Comparison of ENCODE assay signal across 21 cellular contexts in genomic region chr1:27682351-27682944, GRCh38. TPM values are rescaled to one million over a fixed set of nuclear protein-coding genes. Genes with fewer than 3 reads are reported as not detected.
DNase-seq lines count a peak whose midpoint lies in the region; ATAC-seq, FAIRE-seq and TF ChIP-seq lines count a peak whose summit lies in the region.
"Had no signal": no experiment of that assay in that cellular context is flagged by ENCODE, and none has a peak within 500 bp of the region (broad histone marks: within the 10 kb centered on the region; RNA-seq: fewer than 3 reads in every experiment).

No MANE protein-coding gene starts in this region.

- H3K27ac ChIP-seq in GM12878 (ENCODE audit: control insufficient read depth, insufficient read depth) (no peak overlapping the region), hepatocyte (peak overlapping the region; percentile 34), trophoblast cell (ENCODE audit: low read depth, low read length) (peak overlapping the region; percentile 22)

- H2BK12ac ChIP-seq in trophoblast cell (ENCODE audit: low read length) = no peak overlapping the region

- no peak overlapping the region for H3K18ac ChIP-seq in trophoblast cell (ENCODE audit: low read length)

- H3K9ac ChIP-seq in GM12878 (ENCODE audit: control insufficient read depth, insufficient read depth, low read length) (no peak overlapping the region), trophoblast cell (ENCODE audit: low read length) (no peak overlapping the region)

- H3K9me2 ChIP-seq in hepatocyte (replicated peaks; ENCODE audit: insufficient read depth) = no peaks in the 10 kb centered on the region

- TF ChIP-seq RAD21 in GM12878 (IDR thresholded peaks at IDR 0.05; ENCODE audit: insufficient read depth, low read depth, low read length) = no peak

- FAIRE-seq in GM12878 (lab: Jason Lieb, UNC) = no peak
- FAIRE-seq: A204.1, D721Med had no signal

- no peak overlapping the region for H4K91ac ChIP-seq in trophoblast cell (ENCODE audit: low read depth, low read length)

- H2BK5ac ChIP-seq in trophoblast cell (ENCODE audit: low read depth, low read length, poor library complexity) = no peak overlapping the region

- H3K4me2 ChIP-seq in GM12878 (ENCODE audit: control insufficient read depth, insufficient read depth) = no peak overlapping the region
- no peak overlapping the region for H3K4me2 ChIP-seq in hepatocyte
- H3K4me2 ChIP-seq in trophoblast cell (ENCODE audit: low read length) = no peak overlapping the region

- SMC1A ChIA-PET in GM12878 (lab: Charles Lee; ENCODE audit: uncharacterized antibody, unreplicated experiment) = interaction anchor here (0.8 to 1.5 kb wide), 2 partner anchors 11 to 13 kb away, joined by 3 read pairs; partner anchors contain the start of gene IFI6

- H3K4me3 ChIP-seq in GM12878 = no peak overlapping the region
- no peak overlapping the region for H3K4me3 ChIP-seq in hepatocyte
- no peak overlapping the region for H3K4me3 ChIP-seq in trophoblast cell (ENCODE audit: low read depth, low read length)
- H3K4me3 ChIP-seq in MG63 = no peak overlapping the region

- no peak overlapping the region for H3K4me3 Mint-ChIP-seq in Calu3 (ENCODE audit: low read depth, unreplicated experiment)
- H3K4me3 Mint-ChIP-seq: CD4-positive, alpha-beta memory T cell had no signal

- H2AK5ac ChIP-seq in trophoblast cell (ENCODE audit: low read length) = no peak overlapping the region

- no peak overlapping the region for H3K14ac ChIP-seq in trophoblast cell (ENCODE audit: low read length)

- no peaks in the 10 kb centered on the region for H3K27me3 Mint-ChIP-seq in Calu3 (ENCODE audit: unreplicated experiment)

- H3K9me3 ChIP-seq in GM12878 (replicated peaks; ENCODE audit: control insufficient read depth, insufficient read depth, low read length) (peaks cover 8% of the 10 kb centered on the region; the same call in 2 of the 3 replicates), hepatocyte (ENCODE audit: low read depth) (peaks cover 7% of the 10 kb centered on the region), trophoblast cell (ENCODE audit: insufficient read depth, low read depth, low read length) (peaks cover 9% of the 10 kb centered on the region), MG63 (peaks cover 17% of the 10 kb centered on the region)

- no peak overlapping the region for H3K4ac ChIP-seq in trophoblast cell (ENCODE audit: low read depth, low read length)

- H3K4me1 ChIP-seq in GM12878 (ENCODE audit: control insufficient read depth, insufficient read depth, low read length) (no peaks in the 10 kb centered on the region), hepatocyte (ENCODE audit: insufficient read depth) (no peaks in the 10 kb centered on the region), trophoblast cell (ENCODE audit: control insufficient read depth in 1 of 2, insufficient read depth in 2 of 2, low read length in 2 of 2) (peaks cover 8 to 16% of the 10 kb centered on the region in 2 experiments)

- RAD21 ChIA-PET in GM12878 (lab: Charles Lee; ENCODE audit: unreplicated experiment) = no interaction called here

- H3K36me3 ChIP-seq in GM12878 (ENCODE audit: control insufficient read depth in 2 of 2, insufficient read depth in 2 of 2, low read length in 1 of 2) = no peaks in the 10 kb centered on the region
- no peaks in the 10 kb centered on the region for H3K36me3 ChIP-seq in hepatocyte (replicated peaks; ENCODE audit: insufficient read depth, low read depth)
- no peaks in the 10 kb centered on the region for H3K36me3 ChIP-seq in trophoblast cell (ENCODE audit: control insufficient read depth in 1 of 2, insufficient read depth in 2 of 2, low read length in 2 of 2)
- H3K36me3 ChIP-seq in MG63 = no peaks in the 10 kb centered on the region

- H3K9me3 Mint-ChIP-seq in Calu3 (ENCODE audit: low read depth, unreplicated experiment) = peaks cover 6% of the 10 kb centered on the region

- H3K79me1 ChIP-seq in trophoblast cell (ENCODE audit: low read length) = peaks cover 21% of the 10 kb centered on the region

- no peak overlapping the region for H4K8ac ChIP-seq in trophoblast cell (ENCODE audit: low read depth, low read length)

- H3K4me1 Mint-ChIP-seq in Calu3 (ENCODE audit: low read depth, unreplicated experiment) = peaks cover 43% of the 10 kb centered on the region

- H3K79me2 ChIP-seq in GM12878 (ENCODE audit: control insufficient read depth, insufficient read depth, low read length) (no peaks in the 10 kb centered on the region), hepatocyte (no peaks in the 10 kb centered on the region), trophoblast cell (ENCODE audit: control insufficient read depth, insufficient read depth, low read length, poor library complexity) (peaks cover 2% of the 10 kb centered on the region)

- H4K12ac ChIP-seq in trophoblast cell (ENCODE audit: low read depth, low read length) = no peak overlapping the region

- TF ChIP-seq EP300 in GM12878 (IDR thresholded peaks at IDR 0.05; ENCODE audit: borderline replicate concordance in 1 of 2, control insufficient read depth in 1 of 2, low read depth in 2 of 2, low read length in 2 of 2) = no peak

- TF ChIP-seq CTCF in Calu3 (IDR thresholded peaks at IDR 0.05; ENCODE audit: unreplicated experiment) (no peak), GM12878 (IDR thresholded peaks at IDR 0.05 in 2 of 3, conservative IDR thresholded peaks at IDR 0.05 in 1 of 3; ENCODE audit: control insufficient read depth in 2 of 3, extremely low read depth in 1 of 3, insufficient read depth in 1 of 3, low read depth in 3 of 3, low read length in 3 of 3) (no peak), hepatocyte (IDR thresholded peaks at IDR 0.05; ENCODE audit: poor library complexity) (no peak)

- H4K20me1 ChIP-seq in GM12878 (ENCODE audit: control insufficient read depth, insufficient read depth) (no peaks in the 10 kb centered on the region), hepatocyte (ENCODE audit: insufficient read depth, poor library complexity, severe bottlenecking) (no peaks in the 10 kb centered on the region)

- ATAC-seq in GM12878 (peak; percentile 75), HG03108 (IDR thresholded peaks at IDR 0.05; ENCODE audit: unreplicated experiment) (no peak)
- ATAC-seq: SK-N-SH treated with all-trans-retinoic acid at 6 μM for 48 hours had no signal

- no peak for TF ChIP-seq POLR2A in GM12878 (IDR thresholded peaks at IDR 0.05; ENCODE audit: low read depth, low read length)

- CTCF ChIA-PET in Calu3 (lab: Charles Lee) = interaction anchor here (1.0 kb wide), 1 partner anchor 37 kb away, joined by 3 read pairs; no protein-coding TSS in a partner anchor
- CTCF ChIA-PET in GM12878 (lab: Yijun Ruan, JAX) = interaction anchor here (0.6 to 1.4 kb wide), 3 partner anchors 13 to 188 kb away, joined by 3 to 7 read pairs (median 3); no protein-coding TSS in a partner anchor

- H3K23ac ChIP-seq in trophoblast cell (ENCODE audit: low read length) = no peak overlapping the region

- H2AFZ ChIP-seq in GM12878 (ENCODE audit: control insufficient read depth, low read depth, low read length) (no peak overlapping the region), hepatocyte (no peak overlapping the region), trophoblast cell (ENCODE audit: insufficient read depth, low read length, poor library complexity) (no peak overlapping the region)

- POLR2A ChIA-PET in GM12878 (lab: Charles Lee) = no interaction called here

- no peaks in the 10 kb centered on the region for H3K27me3 ChIP-seq in GM12878 (replicated peaks in 1 of 2; ENCODE audit: control insufficient read depth in 2 of 2, insufficient read depth in 2 of 2, low read length in 1 of 2)
- no peaks in the 10 kb centered on the region for H3K27me3 ChIP-seq in hepatocyte
- no peaks in the 10 kb centered on the region for H3K27me3 ChIP-seq in trophoblast cell (ENCODE audit: insufficient read depth, low read length)
- H3K27me3 ChIP-seq in MG63 = no peaks in the 10 kb centered on the region

- H3K36me3 Mint-ChIP-seq in Calu3 (ENCODE audit: insufficient read depth, unreplicated experiment) = peaks cover 9% of the 10 kb centered on the region

- intact Hi-C loops in Calu3 (cut with micrococcal nuclease; ENCODE audit: unreplicated experiment) (no loop called here), GM12878 (cut with micrococcal nuclease; ENCODE audit: unreplicated experiment) (no loop called here)

- 50% methylated on average over 5 of the region's 5 CpGs for WGBS in GM12878 (ENCODE audit: insufficient coverage, insufficient replicate concordance, low lambda C conversion rate, missing lambda C conversion rate)
- WGBS in hepatocyte (ENCODE audit: low lambda C conversion rate, missing lambda C conversion rate) = 85% methylated on average over 5 of the region's 5 CpGs
- no CpG with 5 or more reads among the region's 5 CpGs for WGBS in trophoblast cell (ENCODE audit: extremely low coverage, insufficient coverage, insufficient read length)

- H3K27ac Mint-ChIP-seq in Calu3 (ENCODE audit: unreplicated experiment) = peak overlapping the region; percentile 97
- H3K27ac Mint-ChIP-seq: CD4-positive, alpha-beta memory T cell had no signal

- no peak overlapping the region for H2BK120ac ChIP-seq in trophoblast cell (ENCODE audit: insufficient read depth, low read length, poor library complexity)

- no TSS peak for BruUV-seq in Calu3 (replicated peaks; lab: Mats Ljungman, UMichigan)
- BruUV-seq in GM12878 (replicated peaks; lab: Mats Ljungman, UMichigan) = no TSS peak

- in situ Hi-C loops in GM12878 (cut with MboI) = no loop called here

- DNase-seq in Calu3 (no peak), GM12878 (ENCODE audit: low read depth, low spot score) (no peak), hepatocyte (ENCODE audit: low spot score) (no peak), trophoblast cell (no peak), NCI-H146 (lab: John Stamatoyannopoulos, UW) (no peak), MG63 (no peak), NCI-H446 treated with DMSO at 0.1 percent for 48 hours (lab: John Stamatoyannopoulos, UW) (no peak)
- DNase-seq: CD4-positive, alpha-beta memory T cell; NCI-H1092 treated with DMSO at 0.1 percent for 48 hours; NCI-H1694; NCI-H510A treated with DMSO at 0.1 percent for 48 hours; NCI-H774; RPMI8226; SHP77 treated with DMSO at 0.1 percent for 48 hours had no signal

RNA-seq across cellular contexts. Expression of gene IFI6, which starts 10.5 kb away (rescaled TPM):
- total RNA-seq in Calu3 (2022) = 426 and 1,520 TPM in 2 replicates
- 20.9 and 21.2 TPM in 2 replicates for total RNA-seq in GM12878 (2013; cell fraction: nucleolus; rRNA removed)
- 79.4 and 89.5 TPM in 2 replicates for total RNA-seq in GM12878 (2014; rRNA removed)
- total RNA-seq in GM12878 (2014; rRNA removed; fragmentation: Illumina TruSeq; extraction: Trizol) = 30.1 and 35.1 TPM in 2 replicates
- total RNA-seq in GM12878 (2021) = 70.3 and 81.4 TPM in 2 replicates
- 41.1 TPM for polyA plus RNA-seq in GM12878 (2011; ENCODE audit: low read depth)
- 81.1 and 113 TPM in 2 replicates for polyA plus RNA-seq in GM12878 (2011; rRNA removed)
- polyA plus RNA-seq in GM12878 (2011; cell fraction: cytosol; rRNA removed) = 134 and 138 TPM in 2 replicates
- 40.8 and 41.8 TPM in 2 replicates for polyA plus RNA-seq in GM12878 (2011; cell fraction: nucleus; rRNA removed)
- polyA plus RNA-seq in GM12878 (2012) = 76.1 and 123 TPM in 2 replicates
- 36.6 and 41.3 TPM in 2 replicates for polyA plus RNA-seq in GM12878 (2014; fragmentation: Illumina TruSeq; extraction: Trizol)
- polyA plus RNA-seq in GM12878 (2014; fragmentation: Nextera tagmentation; extraction: Ambion mirVana) = 10 to 100 TPM in 1 of 2 experiments, 1 to 10 TPM in 1; 5.6 to 21.0 TPM
- polyA plus RNA-seq in GM12878 (2014; rRNA removed) = 63.9 and 67.7 TPM in 2 replicates
- 100 to 1,000 TPM in 1 of 2 experiments, 10 to 100 TPM in 1; 97.0 to 123 TPM for polyA plus RNA-seq in GM12878 (2016; fragmentation: Nextera tagmentation; extraction: Ambion mirVana)
- polyA minus RNA-seq in GM12878 (2011; rRNA and poly(A)+ RNA removed) = 19.2 and 36.0 TPM in 2 replicates
- 26.6 and 31.1 TPM in 2 replicates for polyA minus RNA-seq in GM12878 (2011; cell fraction: cytosol; rRNA and poly(A)+ RNA removed)
- 6.8 and 7.5 TPM in 2 replicates for polyA minus RNA-seq in GM12878 (2011; cell fraction: nucleus; rRNA and poly(A)+ RNA removed)
- 94.3 and 114 TPM in 2 replicates for total RNA-seq in hepatocyte
- polyA plus RNA-seq in hepatocyte = 194 and 230 TPM in 2 replicates
- 107 and 108 TPM in 2 replicates for polyA plus RNA-seq in trophoblast cell (2013)
- 62.2 and 66.0 TPM in 2 replicates for total RNA-seq in MG63 (2014; rRNA removed; shearing (Covaris generic); ENCODE audit: low replicate concordance)

RNA-seq across cellular contexts. Expression of gene FAM76A, which starts 43.3 kb away (rescaled TPM):
- total RNA-seq in Calu3 (2022) (10.7 and 11.5 TPM in 2 replicates), GM12878 (2014; rRNA removed) (7.7 and 10.0 TPM in 2 replicates), GM12878 (2014; rRNA removed; fragmentation: Illumina TruSeq; extraction: Trizol) (6.7 and 9.0 TPM in 2 replicates), GM12878 (2021) (7.6 and 9.4 TPM in 2 replicates), hepatocyte (9.8 and 12.2 TPM in 2 replicates)
- 4.8 and 6.7 TPM in 2 replicates for total RNA-seq in GM12878 (2013; cell fraction: nucleolus; rRNA removed)
- polyA plus RNA-seq in GM12878 (2011; ENCODE audit: low read depth) = 1.8 TPM
- polyA plus RNA-seq in GM12878 (2011; rRNA removed) (6.0 and 7.9 TPM in 2 replicates), GM12878 (2014; fragmentation: Illumina TruSeq; extraction: Trizol) (7.1 and 8.0 TPM in 2 replicates), GM12878 (2014; fragmentation: Nextera tagmentation; extraction: Ambion mirVana) (10 to 100 TPM in 1 of 2 experiments, 1 to 10 TPM in 1; 7.6 to 13.4 TPM), GM12878 (2014; rRNA removed) (4.7 and 5.4 TPM in 2 replicates), GM12878 (2016; fragmentation: Nextera tagmentation; extraction: Ambion mirVana) (10 to 100 TPM in 1 of 2 experiments, 1 to 10 TPM in 1; 6.8 to 11.1 TPM), hepatocyte (1.8 and 3.5 TPM in 2 replicates)
- polyA plus RNA-seq in GM12878 (2011; cell fraction: cytosol; rRNA removed) = 3.0 and 3.5 TPM in 2 replicates
- 3.5 and 4.0 TPM in 2 replicates for polyA plus RNA-seq in GM12878 (2011; cell fraction: nucleus; rRNA removed)
- polyA plus RNA-seq in GM12878 (2012) = 2.2 and 3.6 TPM in 2 replicates
- 4.8 and 8.4 TPM in 2 replicates for polyA minus RNA-seq in GM12878 (2011; rRNA and poly(A)+ RNA removed)
- polyA minus RNA-seq in GM12878 (2011; cell fraction: cytosol; rRNA and poly(A)+ RNA removed) = 2.9 and 8.1 TPM in 2 replicates
- polyA minus RNA-seq in GM12878 (2011; cell fraction: nucleus; rRNA and poly(A)+ RNA removed) = 3.0 and 4.0 TPM in 2 replicates
- 14.8 and 16.1 TPM in 2 replicates for polyA plus RNA-seq in trophoblast cell (2013)
- total RNA-seq in MG63 (2014; rRNA removed; shearing (Covaris generic); ENCODE audit: low replicate concordance) = 12.0 and 12.1 TPM in 2 replicates

RNA-seq across cellular contexts. Expression of gene FGR, which starts 47.5 kb away (rescaled TPM):
- not detected in 2 replicates for total RNA-seq in Calu3 (2022)
- total RNA-seq in GM12878 (2013; cell fraction: nucleolus; rRNA removed) = 199 and 205 TPM in 2 replicates
- 97.3 and 105 TPM in 2 replicates for total RNA-seq in GM12878 (2014; rRNA removed)
- total RNA-seq in GM12878 (2014; rRNA removed; fragmentation: Illumina TruSeq; extraction: Trizol) = 53.3 and 54.3 TPM in 2 replicates
- 80.2 and 83.8 TPM in 2 replicates for total RNA-seq in GM12878 (2021)
- polyA plus RNA-seq in GM12878 (2011; ENCODE audit: low read depth) = 34.5 TPM
- 129 and 193 TPM in 2 replicates for polyA plus RNA-seq in GM12878 (2011; rRNA removed)
- 212 and 255 TPM in 2 replicates for polyA plus RNA-seq in GM12878 (2011; cell fraction: cytosol; rRNA removed)
- 826 and 1,005 TPM in 2 replicates for polyA plus RNA-seq in GM12878 (2011; cell fraction: nucleus; rRNA removed)
- polyA plus RNA-seq in GM12878 (2012) = 59.3 and 73.9 TPM in 2 replicates
- 59.5 and 80.8 TPM in 2 replicates for polyA plus RNA-seq in GM12878 (2014; fragmentation: Illumina TruSeq; extraction: Trizol)
- polyA plus RNA-seq in GM12878 (2014; fragmentation: Nextera tagmentation; extraction: Ambion mirVana) = 10 to 100 TPM; 10.9 to 13.1 TPM
- polyA plus RNA-seq in GM12878 (2014; rRNA removed) = 108 and 127 TPM in 2 replicates
- polyA plus RNA-seq in GM12878 (2016; fragmentation: Nextera tagmentation; extraction: Ambion mirVana) = 10 to 100 TPM; 60.1 to 68.6 TPM
- polyA minus RNA-seq in GM12878 (2011; rRNA and poly(A)+ RNA removed) = 91.0 and 144 TPM in 2 replicates
- polyA minus RNA-seq in GM12878 (2011; cell fraction: cytosol; rRNA and poly(A)+ RNA removed) = 35.3 and 38.5 TPM in 2 replicates
- 102 and 127 TPM in 2 replicates for polyA minus RNA-seq in GM12878 (2011; cell fraction: nucleus; rRNA and poly(A)+ RNA removed)
- 0.28 and 0.73 TPM in 2 replicates for total RNA-seq in hepatocyte
- 0.28 TPM in 1 of 2 replicates, not detected in the other for polyA plus RNA-seq in hepatocyte
- 0.04 TPM in 1 of 2 replicates, not detected in the other for polyA plus RNA-seq in trophoblast cell (2013)
- total RNA-seq in MG63 (2014; rRNA removed; shearing (Covaris generic); ENCODE audit: low replicate concordance) = not detected in 2 replicates
- total RNA-seq: H4, LHCN-M2 had no signal
- polyA plus RNA-seq: BJ had no signal

Comparison
In these comparisons a context has a peak if more than half of its experiments do, and no peak if none do; other contexts are left out.
1. RNA of gene FGR, which starts 47.5 kb away (total RNA-seq): 53.3 to 205 TPM in GM12878; 0.28 to 0.73 TPM in hepatocyte, not detected in Calu3 and not detected in MG63; every median in the first group is over 10 times any median in the second.